8 cellular contexts compared by ENCODE assay signal in the genomic region with DNA sequence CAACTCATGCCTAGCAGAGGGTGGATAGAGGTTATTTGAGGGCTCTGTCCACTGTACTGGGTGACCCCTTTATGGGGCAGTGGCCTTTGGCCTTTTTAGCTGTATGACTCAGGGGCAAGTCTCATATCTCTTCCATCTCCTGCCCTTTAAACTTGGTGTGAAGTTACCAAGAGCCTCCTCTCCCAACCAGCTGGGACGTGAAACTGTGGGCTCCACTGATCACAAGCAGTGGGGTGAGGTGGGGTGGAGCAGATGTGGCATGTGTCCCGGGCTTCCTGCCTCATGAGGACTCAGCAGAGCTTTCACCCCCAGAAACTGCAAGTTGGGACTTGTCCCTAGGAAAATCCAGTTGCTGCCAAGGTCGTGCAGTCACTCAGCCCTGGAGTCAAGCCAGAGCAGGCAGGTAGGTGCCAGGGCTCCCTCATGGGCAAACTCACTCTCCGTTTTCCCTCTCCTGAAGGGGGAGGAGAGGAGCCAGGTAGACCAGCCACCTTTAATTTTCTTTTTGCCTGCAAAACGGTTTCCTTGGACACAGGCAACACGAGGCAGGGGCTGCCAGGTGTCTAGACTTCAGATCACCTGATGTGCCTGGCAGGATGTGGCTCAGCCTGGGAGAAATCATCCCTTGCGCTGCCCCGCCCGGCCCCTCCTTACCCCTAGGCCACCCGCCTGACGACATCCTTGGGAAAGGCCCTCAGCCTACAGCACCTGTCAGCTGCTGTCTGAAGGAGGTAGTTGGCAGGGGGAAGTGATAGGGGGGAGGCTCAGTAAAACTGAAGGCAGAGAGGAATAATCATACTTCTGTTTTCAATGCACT.
DNase-seq lines count a peak whose midpoint lies in the region; ATAC-seq lines count a peak whose summit lies in the region.

No MANE protein-coding gene starts in this region.

- peak; percentile 29 for ATAC-seq in HG02623 (IDR thresholded peaks at IDR 0.05; ENCODE audit: unreplicated experiment)

- DNase-seq in COR-L47 (lab: John Stamatoyannopoulos, UW), result peak; percentile 97
- DNase-seq in NCI-H510A treated with DMSO at 0.1 percent for 48 hours (lab: John Stamatoyannopoulos, UW), result peak; percentile 98
- peak; percentile 39 for DNase-seq in activated T-cell treated with anti-CD3 and anti-CD28 coated beads for 1 hour (ENCODE audit: low read depth)
- DNase-seq in germinal center (ENCODE audit: low spot score), result peak; percentile 72
- peak; percentile 51 to 53 for DNase-seq in stimulated activated CD4-positive, alpha-beta T cell treated with anti-CD3 and anti-CD28 coated beads, Interleukin-15, amount 100 ng/mL, for 1 hour (ENCODE audit: low read depth in 1 of 2, low spot score in 1 of 2)
- no peak for DNase-seq in NCI-H82 treated with DMSO at 0.1 percent for 48 hours (lab: John Stamatoyannopoulos, UW; ENCODE audit: unreplicated experiment)
- DNase-seq in iPS-NIHi7 (ENCODE audit: extremely low spot score), result no peak

Comparison
In these comparisons a context has a peak if more than half of its experiments do, and no peak if none do; other contexts are left out.
1. DNase-seq: peak in COR-L47 (single experiment), NCI-H510A treated with DMSO at 0.1 percent for 48 hours (single experiment), activated T-cell treated with anti-CD3 and anti-CD28 coated beads for 1 hour (single experiment), germinal center (single experiment) and stimulated activated CD4-positive, alpha-beta T cell treated with anti-CD3 and anti-CD28 coated beads, Interleukin-15, amount 100 ng/mL, for 1 hour (2 of 2); none in NCI-H82 treated with DMSO at 0.1 percent for 48 hours (single experiment) and iPS-NIHi7 (single experiment).